Comparison of ENCODE assay signal across 23 cellular contexts in genomic region chr6:15627829-15628228, GRCh38. TPM values are rescaled to one million over a fixed set of nuclear protein-coding genes. Genes with fewer than 3 reads are reported as not detected.
DNase-seq lines count a peak whose midpoint lies in the region; ATAC-seq and TF ChIP-seq lines count a peak whose summit lies in the region.
"Had no signal": no experiment of that assay in that cellular context is flagged by ENCODE, and none has a peak within 500 bp of the region (broad histone marks: within the 10 kb centered on the region; RNA-seq: fewer than 3 reads in every experiment).

No MANE protein-coding gene starts in this region.

- H3K27me3 ChIP-seq in GM23248 (replicated peaks; ENCODE audit: insufficient read depth) (no peaks in the 10 kb centered on the region), right cardiac atrium (ENCODE audit: control insufficient read depth, insufficient read depth) (no peaks in the 10 kb centered on the region)
- H3K27me3 ChIP-seq: neural progenitor cell, transverse colon had no signal

- H3K4me3 ChIP-seq in AG10803 (ENCODE audit: low read length) = no peak overlapping the region
- no peak overlapping the region for H3K4me3 ChIP-seq in GM23248
- H3K4me3 ChIP-seq in right cardiac atrium (ENCODE audit: low read length) = no peak overlapping the region
- H3K4me3 ChIP-seq: coronary artery, HAP-1, neural progenitor cell, psoas muscle, transverse colon had no signal

- 87 to 88% methylated on average over 2 of the region's 2 CpGs for WGBS in GM23248 (ENCODE audit: low coverage in 1 of 2, low lambda C conversion rate in 2 of 2, missing lambda C conversion rate in 2 of 2), 2 experiments
- WGBS in right cardiac atrium = 95% methylated on average over 2 of the region's 2 CpGs

- no peaks in the 10 kb centered on the region for H3K9me3 Mint-ChIP-seq in memory B cell
- H3K9me3 Mint-ChIP-seq: activated naive CD8-positive, alpha-beta T cell treated with anti-CD3 and anti-CD28 coated beads, Interleukin-2, amount 10 ng/mL, durations not matched to agents 7 days and 5 days; brain; CD4-positive, CD25-positive, alpha-beta regulatory T cell; neural progenitor cell had no signal

- H4K20me1 ChIP-seq in GM23248 (ENCODE audit: insufficient read depth) = no peaks in the 10 kb centered on the region

- H3K79me2 ChIP-seq in GM23248 (ENCODE audit: insufficient read depth) = peaks cover 5% of the 10 kb centered on the region; the same call in 1 of the 2 replicates

- H3K9me3 ChIP-seq in GM23248 (ENCODE audit: low read depth) (no peaks in the 10 kb centered on the region), right cardiac atrium (ENCODE audit: control insufficient read depth, low read length) (no peaks in the 10 kb centered on the region)
- H3K9me3 ChIP-seq: HAP-1, psoas muscle, transverse colon had no signal

- no peaks in the 10 kb centered on the region for H3K27me3 Mint-ChIP-seq in memory B cell
- H3K27me3 Mint-ChIP-seq: CD4-positive, CD25-positive, alpha-beta regulatory T cell had no signal

- H3K4me3 Mint-ChIP-seq in memory B cell = no peak overlapping the region
- H3K4me3 Mint-ChIP-seq: activated CD4-positive, alpha-beta T cell treated with anti-CD3 and anti-CD28 coated beads for 36 hours; CD4-positive, CD25-positive, alpha-beta regulatory T cell; neural progenitor cell had no signal

- peaks cover 5% of the 10 kb centered on the region for H3K4me1 Mint-ChIP-seq in memory B cell

- H3K36me3 ChIP-seq in GM23248 (ENCODE audit: low read depth) = no peaks in the 10 kb centered on the region
- H3K36me3 ChIP-seq: neural progenitor cell, transverse colon had no signal

- in situ Hi-C loops in GM23248 (cut with MboI) = no loop called here

- intact Hi-C loops in right cardiac atrium (cut with DNase I) = loop anchor here in 3 of 4 donors (10.0 kb wide), 4 partner anchors 113 to 1493 kb away; no protein-coding TSS in a partner anchor

- 0 out of 2 replicates have a peak overlapping the region, but pooled peaks have one; percentile 20 for H3K9ac ChIP-seq in GM23248
- H3K9ac ChIP-seq: neural progenitor cell had no signal

- TF ChIP-seq CTCF in AG10803 (conservative IDR thresholded peaks at IDR 0.05; ENCODE audit: low read length) = no peak

- peaks cover 18% of the 10 kb centered on the region for H3F3A ChIP-seq in GM23248 (ENCODE audit: insufficient read depth)

- no peak overlapping the region for H2AFZ ChIP-seq in GM23248
- H2AFZ ChIP-seq: neural progenitor cell had no signal

- peaks cover 27% of the 10 kb centered on the region for H3K4me1 ChIP-seq in GM23248 (ENCODE audit: insufficient read depth)
- H3K4me1 ChIP-seq in right cardiac atrium (ENCODE audit: control insufficient read depth, insufficient read depth, low read length) = no peaks in the 10 kb centered on the region
- H3K4me1 ChIP-seq: HAP-1, neural progenitor cell had no signal

- H3K36me3 Mint-ChIP-seq in memory B cell = peaks cover 4% of the 10 kb centered on the region
- H3K36me3 Mint-ChIP-seq: brain, neural progenitor cell had no signal

- ATAC-seq in memory B cell (ENCODE audit: low read depth) = no peak
- no peak for ATAC-seq in GM18870 (IDR thresholded peaks at IDR 0.05; ENCODE audit: unreplicated experiment)
- no peak for ATAC-seq in right cardiac atrium
- ATAC-seq: left colon; psoas muscle; stimulated activated naive CD8-positive, alpha-beta T cell treated with anti-CD3 and anti-CD28 coated beads, Interleukin-15, Interleukin-2, amounts not matched to agents 100 U/mL and 50 U/mL, for 24 hours had no signal

- peak overlapping the region; percentile 60 for H3K4me2 ChIP-seq in GM23248 (ENCODE audit: unreplicated experiment)
- H3K4me2 ChIP-seq: neural progenitor cell had no signal

- no peaks in the 10 kb centered on the region for H3K9me2 ChIP-seq in GM23248 (ENCODE audit: insufficient read depth)

- peak; percentile 28 for DNase-seq in AG10803 (ENCODE audit: low read depth)
- DNase-seq in GM23248 = no peak
- DNase-seq in dermis blood vessel endothelial cell = peak; percentile 27
- DNase-seq in memory B cell (ENCODE audit: low spot score in 2 of 2) = no peak
- no peak for DNase-seq in NCI-H1436 (lab: John Stamatoyannopoulos, UW)
- DNase-seq in germinal center (ENCODE audit: low spot score) = no peak
- DNase-seq in right cardiac atrium = no peak
- DNase-seq: activated CD4-positive, alpha-beta T cell treated with anti-CD3 and anti-CD28 coated beads for 36 hours; activated naive CD8-positive, alpha-beta T cell treated with anti-CD3 and anti-CD28 coated beads, Interleukin-2, amount 10 ng/mL, durations not matched to agents 7 days and 5 days; CD4-positive, CD25-positive, alpha-beta regulatory T cell; left colon; NCI-H1105; NCI-H2081 treated with DMSO at 0.1 percent for 48 hours; NCI-H510A treated with DMSO at 0.1 percent for 48 hours; psoas muscle; stimulated activated CD4-positive, alpha-beta T cell treated with anti-CD3 and anti-CD28 coated beads, Interleukin-2, amount 100 ng/mL, for 48 hours; stimulated activated naive CD8-positive, alpha-beta T cell treated with anti-CD3 and anti-CD28 coated beads, Interleukin-15, Interleukin-2, amounts not matched to agents 100 U/mL and 50 U/mL, for 24 hours; transverse colon had no signal

- H3K27ac ChIP-seq in GM23248 = no peak overlapping the region
- H3K27ac ChIP-seq in right cardiac atrium (ENCODE audit: low read length) = no peak overlapping the region
- H3K27ac ChIP-seq: coronary artery, neural progenitor cell, psoas muscle had no signal

- peak overlapping the region; percentile 85 for H3K27ac Mint-ChIP-seq in memory B cell
- H3K27ac Mint-ChIP-seq: activated CD4-positive, alpha-beta T cell treated with anti-CD3 and anti-CD28 coated beads for 36 hours; activated naive CD8-positive, alpha-beta T cell treated with anti-CD3 and anti-CD28 coated beads, Interleukin-2, amount 10 ng/mL, durations not matched to agents 7 days and 5 days; neural progenitor cell had no signal

RNA-seq across cellular contexts. Expression of gene DTNBP1, which starts 35.0 kb away (rescaled TPM):
- 0.32 and 3.9 TPM in 2 replicates for total RNA-seq in GM23248 (2014; rRNA removed; shearing (Covaris generic))
- polyA plus RNA-seq in GM23248 (2016; fragmentation: Nextera tagmentation; extraction: Ambion mirVana) (15.8 and 18.1 TPM in 2 replicates), right cardiac atrium (17.2 TPM)
- total RNA-seq in dermis blood vessel endothelial cell (13.6 and 16.0 TPM in 2 replicates), right cardiac atrium (10 to 100 TPM; 18.9 to 34.0 (median 26.7) TPM)

Comparison
In these comparisons a context has a peak if more than half of its experiments do, and no peak if none do; other contexts are left out.
1. DNase-seq: peak in AG10803 (single experiment) and dermis blood vessel endothelial cell (single experiment); none in GM23248 (single experiment), memory B cell (0 of 2), NCI-H1436 (single experiment), germinal center (single experiment) and right cardiac atrium (0 of 3).